Comparison of ENCODE assay signal across 1 cellular context in the genomic region with DNA sequence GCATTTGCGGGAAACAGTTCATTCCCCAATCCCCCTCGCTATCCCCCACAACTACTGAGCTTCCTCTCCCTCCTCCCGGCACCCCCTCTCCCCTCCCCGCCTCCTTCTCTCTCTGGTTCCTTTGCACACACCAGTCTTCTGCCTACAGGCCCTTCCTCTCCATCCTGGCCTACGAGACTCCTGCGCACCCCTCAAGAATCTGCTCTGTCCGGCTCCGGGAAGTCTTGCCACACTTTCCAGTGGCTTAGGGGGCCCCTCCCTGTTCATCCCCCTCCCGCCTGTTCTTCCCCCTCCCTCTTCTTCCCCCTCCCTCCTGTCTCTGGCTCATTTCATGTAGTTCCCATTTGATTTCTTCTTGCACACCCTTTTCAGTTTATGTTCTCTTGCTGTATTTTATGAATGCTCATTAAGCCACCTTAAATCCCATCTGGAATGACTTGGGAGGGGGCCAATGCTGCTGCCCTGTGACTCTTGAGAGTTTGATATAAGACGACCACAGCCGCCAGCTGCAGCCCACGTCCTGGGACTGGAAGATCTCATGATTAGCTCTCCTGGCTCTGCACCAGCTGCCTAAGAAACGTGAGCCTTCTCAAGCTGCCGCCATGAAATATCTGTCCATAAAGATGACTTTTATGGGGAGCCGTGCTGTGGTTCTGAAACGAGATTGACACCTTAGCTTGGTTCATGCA.
TF ChIP-seq lines count a peak whose summit lies in the region.

No MANE protein-coding gene starts in this region.

TF ChIP-seq in H1, 55 proteins besides CTCF, POLR2A, EP300 and RAD21:
- TF ChIP-seq BCL11A (IDR thresholded peaks at IDR 0.05; ENCODE audit: low read depth in 2 of 2, low read length in 2 of 2) (no peak), MAFK (IDR thresholded peaks at IDR 0.05; ENCODE audit: low read depth, low read length) (no peak), HDAC6 (IDR thresholded peaks at IDR 0.05; ENCODE audit: low read depth, low read length) (no peak), CTBP2 (IDR thresholded peaks at IDR 0.05; ENCODE audit: borderline replicate concordance, insufficient read depth, insufficient read length, low read length) (no peak), SIX5 (IDR thresholded peaks at IDR 0.05; ENCODE audit: low read depth, low read length) (no peak), JUND (IDR thresholded peaks at IDR 0.05; ENCODE audit: low read length) (no peak), PHF8 (conservative IDR thresholded peaks at IDR 0.05; ENCODE audit: low read depth, low read length) (no peak), CBX5 (IDR thresholded peaks at IDR 0.05; ENCODE audit: low read depth, low read length) (no peak), ATF2 (IDR thresholded peaks at IDR 0.05; ENCODE audit: low read length) (no peak), KDM4A (IDR thresholded peaks at IDR 0.05; ENCODE audit: low read depth, low read length, severe bottlenecking) (no peak), GABPA (IDR thresholded peaks at IDR 0.05; ENCODE audit: borderline replicate concordance, insufficient read depth, low read length) (no peak)
- TF ChIP-seq, protein P1, sequence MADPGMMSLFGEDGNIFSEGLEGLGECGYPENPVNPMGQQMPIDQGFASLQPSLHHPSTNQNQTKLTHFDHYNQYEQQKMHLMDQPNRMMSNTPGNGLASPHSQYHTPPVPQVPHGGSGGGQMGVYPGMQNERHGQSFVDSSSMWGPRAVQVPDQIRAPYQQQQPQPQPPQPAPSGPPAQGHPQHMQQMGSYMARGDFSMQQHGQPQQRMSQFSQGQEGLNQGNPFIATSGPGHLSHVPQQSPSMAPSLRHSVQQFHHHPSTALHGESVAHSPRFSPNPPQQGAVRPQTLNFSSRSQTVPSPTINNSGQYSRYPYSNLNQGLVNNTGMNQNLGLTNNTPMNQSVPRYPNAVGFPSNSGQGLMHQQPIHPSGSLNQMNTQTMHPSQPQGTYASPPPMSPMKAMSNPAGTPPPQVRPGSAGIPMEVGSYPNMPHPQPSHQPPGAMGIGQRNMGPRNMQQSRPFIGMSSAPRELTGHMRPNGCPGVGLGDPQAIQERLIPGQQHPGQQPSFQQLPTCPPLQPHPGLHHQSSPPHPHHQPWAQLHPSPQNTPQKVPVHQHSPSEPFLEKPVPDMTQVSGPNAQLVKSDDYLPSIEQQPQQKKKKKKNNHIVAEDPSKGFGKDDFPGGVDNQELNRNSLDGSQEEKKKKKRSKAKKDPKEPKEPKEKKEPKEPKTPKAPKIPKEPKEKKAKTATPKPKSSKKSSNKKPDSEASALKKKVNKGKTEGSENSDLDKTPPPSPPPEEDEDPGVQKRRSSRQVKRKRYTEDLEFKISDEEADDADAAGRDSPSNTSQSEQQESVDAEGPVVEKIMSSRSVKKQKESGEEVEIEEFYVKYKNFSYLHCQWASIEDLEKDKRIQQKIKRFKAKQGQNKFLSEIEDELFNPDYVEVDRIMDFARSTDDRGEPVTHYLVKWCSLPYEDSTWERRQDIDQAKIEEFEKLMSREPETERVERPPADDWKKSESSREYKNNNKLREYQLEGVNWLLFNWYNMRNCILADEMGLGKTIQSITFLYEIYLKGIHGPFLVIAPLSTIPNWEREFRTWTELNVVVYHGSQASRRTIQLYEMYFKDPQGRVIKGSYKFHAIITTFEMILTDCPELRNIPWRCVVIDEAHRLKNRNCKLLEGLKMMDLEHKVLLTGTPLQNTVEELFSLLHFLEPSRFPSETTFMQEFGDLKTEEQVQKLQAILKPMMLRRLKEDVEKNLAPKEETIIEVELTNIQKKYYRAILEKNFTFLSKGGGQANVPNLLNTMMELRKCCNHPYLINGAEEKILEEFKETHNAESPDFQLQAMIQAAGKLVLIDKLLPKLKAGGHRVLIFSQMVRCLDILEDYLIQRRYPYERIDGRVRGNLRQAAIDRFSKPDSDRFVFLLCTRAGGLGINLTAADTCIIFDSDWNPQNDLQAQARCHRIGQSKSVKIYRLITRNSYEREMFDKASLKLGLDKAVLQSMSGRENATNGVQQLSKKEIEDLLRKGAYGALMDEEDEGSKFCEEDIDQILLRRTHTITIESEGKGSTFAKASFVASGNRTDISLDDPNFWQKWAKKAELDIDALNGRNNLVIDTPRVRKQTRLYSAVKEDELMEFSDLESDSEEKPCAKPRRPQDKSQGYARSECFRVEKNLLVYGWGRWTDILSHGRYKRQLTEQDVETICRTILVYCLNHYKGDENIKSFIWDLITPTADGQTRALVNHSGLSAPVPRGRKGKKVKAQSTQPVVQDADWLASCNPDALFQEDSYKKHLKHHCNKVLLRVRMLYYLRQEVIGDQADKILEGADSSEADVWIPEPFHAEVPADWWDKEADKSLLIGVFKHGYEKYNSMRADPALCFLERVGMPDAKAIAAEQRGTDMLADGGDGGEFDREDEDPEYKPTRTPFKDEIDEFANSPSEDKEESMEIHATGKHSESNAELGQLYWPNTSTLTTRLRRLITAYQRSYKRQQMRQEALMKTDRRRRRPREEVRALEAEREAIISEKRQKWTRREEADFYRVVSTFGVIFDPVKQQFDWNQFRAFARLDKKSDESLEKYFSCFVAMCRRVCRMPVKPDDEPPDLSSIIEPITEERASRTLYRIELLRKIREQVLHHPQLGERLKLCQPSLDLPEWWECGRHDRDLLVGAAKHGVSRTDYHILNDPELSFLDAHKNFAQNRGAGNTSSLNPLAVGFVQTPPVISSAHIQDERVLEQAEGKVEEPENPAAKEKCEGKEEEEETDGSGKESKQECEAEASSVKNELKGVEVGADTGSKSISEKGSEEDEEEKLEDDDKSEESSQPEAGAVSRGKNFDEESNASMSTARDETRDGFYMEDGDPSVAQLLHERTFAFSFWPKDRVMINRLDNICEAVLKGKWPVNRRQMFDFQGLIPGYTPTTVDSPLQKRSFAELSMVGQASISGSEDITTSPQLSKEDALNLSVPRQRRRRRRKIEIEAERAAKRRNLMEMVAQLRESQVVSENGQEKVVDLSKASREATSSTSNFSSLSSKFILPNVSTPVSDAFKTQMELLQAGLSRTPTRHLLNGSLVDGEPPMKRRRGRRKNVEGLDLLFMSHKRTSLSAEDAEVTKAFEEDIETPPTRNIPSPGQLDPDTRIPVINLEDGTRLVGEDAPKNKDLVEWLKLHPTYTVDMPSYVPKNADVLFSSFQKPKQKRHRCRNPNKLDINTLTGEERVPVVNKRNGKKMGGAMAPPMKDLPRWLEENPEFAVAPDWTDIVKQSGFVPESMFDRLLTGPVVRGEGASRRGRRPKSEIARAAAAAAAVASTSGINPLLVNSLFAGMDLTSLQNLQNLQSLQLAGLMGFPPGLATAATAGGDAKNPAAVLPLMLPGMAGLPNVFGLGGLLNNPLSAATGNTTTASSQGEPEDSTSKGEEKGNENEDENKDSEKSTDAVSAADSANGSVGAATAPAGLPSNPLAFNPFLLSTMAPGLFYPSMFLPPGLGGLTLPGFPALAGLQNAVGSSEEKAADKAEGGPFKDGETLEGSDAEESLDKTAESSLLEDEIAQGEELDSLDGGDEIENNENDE (IDR thresholded peaks at IDR 0.05; ENCODE audit: insufficient replicate concordance, low read length), result no peak
